Comparison of ENCODE assay signal across 29 cellular contexts in the genomic region with DNA sequence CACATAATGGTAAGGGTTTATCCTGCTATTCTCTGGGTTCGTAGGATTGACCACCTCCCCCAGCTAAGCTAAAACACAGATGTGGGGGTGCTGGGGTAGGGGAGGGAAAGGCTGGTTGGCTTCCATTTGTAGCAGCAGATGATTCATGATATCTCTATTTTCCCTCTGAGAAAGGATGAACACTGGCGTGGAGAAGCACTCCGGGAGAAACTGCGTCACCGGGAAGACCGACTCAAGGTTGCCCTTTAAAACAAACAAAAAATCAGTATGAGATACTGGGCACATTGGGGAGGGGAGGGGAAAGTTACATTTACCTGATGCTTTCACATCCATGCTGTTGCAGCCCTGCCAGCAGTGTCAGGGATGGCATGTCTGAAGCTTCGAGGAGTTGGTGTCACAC. TPM values are rescaled to one million over a fixed set of nuclear protein-coding genes. Genes with fewer than 3 reads are reported as not detected.
DNase-seq lines count a peak whose midpoint lies in the region; ATAC-seq, FAIRE-seq and TF ChIP-seq lines count a peak whose summit lies in the region.
"Had no signal": no experiment of that assay in that cellular context is flagged by ENCODE, and none has a peak within 500 bp of the region (broad histone marks: within the 10 kb centered on the region; RNA-seq: fewer than 3 reads in every experiment).

No MANE protein-coding gene starts in this region.

- no peak overlapping the region for H3K4me3 ChIP-seq in CD8-positive, alpha-beta T cell (ENCODE audit: low read depth, low read length)
- H3K4me3 ChIP-seq in osteoblast (ENCODE audit: insufficient read depth, low read length): no peak overlapping the region
- H3K4me3 ChIP-seq: breast epithelium, gastrocnemius medialis, lower lobe of right lung, ovary, uterus had no signal

- H3K27ac Mint-ChIP-seq in activated CD8-positive, alpha-beta memory T cell treated with anti-CD3 and anti-CD28 coated beads, Interleukin-2, amount 10 ng/mL, durations not matched to agents 7 days and 5 days: peak overlapping the region; percentile 2
- H3K27ac Mint-ChIP-seq in CD8-positive, alpha-beta T cell: peak overlapping the region; percentile 60
- H3K27ac Mint-ChIP-seq in activated naive CD8-positive, alpha-beta T cell treated with anti-CD3 and anti-CD28 coated beads, Interleukin-2, amount 10 ng/mL, durations not matched to agents 7 days and 5 days: peak overlapping the region; percentile 36

- H3K27me3 ChIP-seq in CD8-positive, alpha-beta T cell (ENCODE audit: insufficient read depth, low read length): no peaks in the 10 kb centered on the region
- H3K27me3 ChIP-seq in osteoblast (ENCODE audit: insufficient read depth, low read length): no peaks in the 10 kb centered on the region
- H3K27me3 ChIP-seq: BE2C, breast epithelium, gastrocnemius medialis, ovary, uterus had no signal

- no peak overlapping the region for H2AFZ ChIP-seq in osteoblast (ENCODE audit: low read length)

- H4K20me1 ChIP-seq in osteoblast (ENCODE audit: insufficient read depth, low read length): no peaks in the 10 kb centered on the region

- H3K9me3 ChIP-seq in CD8-positive, alpha-beta T cell (ENCODE audit: low read length): no peaks in the 10 kb centered on the region
- H3K9me3 ChIP-seq in osteoblast (ENCODE audit: low read depth, low read length): no peaks in the 10 kb centered on the region
- H3K9me3 ChIP-seq: BE2C, breast epithelium, Caco-2, gastrocnemius medialis, lower lobe of right lung, ovary, uterus had no signal

- POLR2A ChIA-PET in CD8-positive, alpha-beta T cell (lab: Charles Lee): interaction anchor here (0.8 to 1.0 kb wide), 2 partner anchors 11 to 29 kb away, joined by 4 read pairs; no protein-coding TSS in a partner anchor
- POLR2A ChIA-PET in activated naive CD8-positive, alpha-beta T cell treated with anti-CD3 and anti-CD28 coated beads, Interleukin-2, amount 10 ng/mL, durations not matched to agents 7 days and 5 days (lab: Charles Lee): interaction anchor here (1.4 to 1.6 kb wide), 2 partner anchors 28 to 52 kb away, joined by 4 read pairs; a partner anchor contains a TSS

- TF ChIP-seq CTCF in CD8-positive, alpha-beta T cell (IDR thresholded peaks at IDR 0.05): no peak
- no peak for TF ChIP-seq CTCF in osteoblast (IDR thresholded peaks at IDR 0.05; ENCODE audit: extremely low read depth, low read depth, low read length)

- H3K4me3 Mint-ChIP-seq in activated CD8-positive, alpha-beta memory T cell treated with anti-CD3 and anti-CD28 coated beads, Interleukin-2, amount 10 ng/mL, durations not matched to agents 7 days and 5 days: no peak overlapping the region
- no peak overlapping the region for H3K4me3 Mint-ChIP-seq in CD8-positive, alpha-beta T cell
- H3K4me3 Mint-ChIP-seq in activated naive CD8-positive, alpha-beta T cell treated with anti-CD3 and anti-CD28 coated beads, Interleukin-2, amount 10 ng/mL, durations not matched to agents 7 days and 5 days: no peak overlapping the region
- H3K4me3 Mint-ChIP-seq: activated CD4-positive, alpha-beta memory T cell treated with anti-CD3 and anti-CD28 coated beads, Interleukin-2, amount 10 ng/mL, durations not matched to agents 7 days and 5 days had no signal

- FAIRE-seq in RCC 7860 (lab: Jason Lieb, UNC): no peak
- FAIRE-seq: GM12891, TTC549 had no signal

- CTCF ChIA-PET in activated CD8-positive, alpha-beta memory T cell treated with anti-CD3 and anti-CD28 coated beads, Interleukin-2, amount 10 ng/mL, durations not matched to agents 7 days and 5 days (lab: Charles Lee): no interaction called here
- CTCF ChIA-PET in CD8-positive, alpha-beta T cell (lab: Charles Lee): no interaction called here

- H3K4me2 ChIP-seq in osteoblast (ENCODE audit: insufficient read depth, low read length): no peak overlapping the region

- H3K4me1 Mint-ChIP-seq in activated CD8-positive, alpha-beta memory T cell treated with anti-CD3 and anti-CD28 coated beads, Interleukin-2, amount 10 ng/mL, durations not matched to agents 7 days and 5 days: peaks cover 3% of the 10 kb centered on the region
- H3K4me1 Mint-ChIP-seq in CD8-positive, alpha-beta T cell (ENCODE audit: low read depth): peaks cover 11% of the 10 kb centered on the region
- peaks cover 9% of the 10 kb centered on the region for H3K4me1 Mint-ChIP-seq in activated naive CD8-positive, alpha-beta T cell treated with anti-CD3 and anti-CD28 coated beads, Interleukin-2, amount 10 ng/mL, durations not matched to agents 7 days and 5 days

- no peak for ATAC-seq in activated CD8-positive, alpha-beta memory T cell treated with anti-CD3 and anti-CD28 coated beads, Interleukin-2, amount 10 ng/mL, durations not matched to agents 7 days and 5 days
- ATAC-seq in CD8-positive, alpha-beta T cell: no peak
- no peak for ATAC-seq in activated naive CD8-positive, alpha-beta T cell treated with anti-CD3 and anti-CD28 coated beads, Interleukin-2, amount 10 ng/mL, durations not matched to agents 7 days and 5 days (ENCODE audit: low read depth)
- ATAC-seq: gastrocnemius medialis, lower lobe of right lung had no signal

- no peak for DNase-seq in activated CD8-positive, alpha-beta memory T cell treated with anti-CD3 and anti-CD28 coated beads, Interleukin-2, amount 10 ng/mL, durations not matched to agents 7 days and 5 days
- no peak for DNase-seq in activated CD8-positive, alpha-beta memory T cell treated with anti-CD3 and anti-CD28 coated beads, Interleukin-2, amount 50 U/mL, for 4 hours
- DNase-seq in CD8-positive, alpha-beta T cell: no peak
- no peak for DNase-seq in activated naive CD8-positive, alpha-beta T cell treated with anti-CD3 and anti-CD28 coated beads, Interleukin-2, amount 10 ng/mL, durations not matched to agents 7 days and 5 days
- DNase-seq in osteoblast (ENCODE audit: insufficient read length, low spot score, missing footprints) (peak; percentile 52), SKM-1 treated with dmso at 0.1 percent for 144 hours (lab: John Stamatoyannopoulos, UW; ENCODE audit: unreplicated experiment) (no peak), RCC 7860 (ENCODE audit: low spot score) (no peak)
- DNase-seq in stimulated activated naive CD4-positive, alpha-beta T cell treated with Interleukin-2 at 50 U/mL for 16 hours (lab: John Stamatoyannopoulos, UW): no peak
- DNase-seq: activated CD4-positive, alpha-beta memory T cell treated with anti-CD3 and anti-CD28 coated beads, Interleukin-2, amount 10 ng/mL, durations not matched to agents 7 days and 5 days; activated effector memory CD4-positive, alpha-beta T cell treated with anti-CD3 and anti-CD28 coated beads, Interleukin-2, amount 50 U/mL, for 16 hours; activated T-cell treated with anti-CD3 and anti-CD28 coated beads for 4 hours; anterior cingulate cortex; BE2C; Caco-2; DMS53; gastrocnemius medialis; lower lobe of right lung; NCI-H1048; NCI-H1694; NCI-H446 treated with DMSO at 0.1 percent for 48 hours; NCI-H82; ovary; SIG-M5; stimulated activated naive CD4-positive, alpha-beta T cell; SW 1271; uterus had no signal

- peaks cover 3% of the 10 kb centered on the region for H3K79me2 ChIP-seq in osteoblast (ENCODE audit: insufficient read depth, low read length)

- H3K36me3 ChIP-seq in CD8-positive, alpha-beta T cell (ENCODE audit: insufficient read depth, low read length): peaks cover 45% of the 10 kb centered on the region
- H3K36me3 ChIP-seq in osteoblast (ENCODE audit: insufficient read depth, low read length): peaks cover 28% of the 10 kb centered on the region
- H3K36me3 ChIP-seq: breast epithelium, ovary, uterus had no signal

- H3K4me1 ChIP-seq in CD8-positive, alpha-beta T cell (ENCODE audit: insufficient read depth, low read length): peaks cover 11% of the 10 kb centered on the region
- no peaks in the 10 kb centered on the region for H3K4me1 ChIP-seq in osteoblast (ENCODE audit: insufficient read depth, low read length)
- H3K4me1 ChIP-seq: BE2C, breast epithelium, Caco-2, gastrocnemius medialis, uterus had no signal

- intact Hi-C loops in CD8-positive, alpha-beta T cell (cut with DNase I, micrococcal nuclease): loop anchor here in 1 of 2 experiments (5.0 kb wide), 1 partner anchor 706 kb away; no protein-coding TSS in a partner anchor

- no peaks in the 10 kb centered on the region for H3K9me3 Mint-ChIP-seq in activated CD8-positive, alpha-beta memory T cell treated with anti-CD3 and anti-CD28 coated beads, Interleukin-2, amount 10 ng/mL, durations not matched to agents 7 days and 5 days (ENCODE audit: low read depth)
- H3K9me3 Mint-ChIP-seq in CD8-positive, alpha-beta T cell: no peaks in the 10 kb centered on the region
- no peaks in the 10 kb centered on the region for H3K9me3 Mint-ChIP-seq in activated naive CD8-positive, alpha-beta T cell treated with anti-CD3 and anti-CD28 coated beads, Interleukin-2, amount 10 ng/mL, durations not matched to agents 7 days and 5 days
- H3K9me3 Mint-ChIP-seq: activated CD4-positive, alpha-beta memory T cell treated with anti-CD3 and anti-CD28 coated beads, Interleukin-2, amount 10 ng/mL, durations not matched to agents 7 days and 5 days had no signal

- H3K27ac ChIP-seq in CD8-positive, alpha-beta T cell (ENCODE audit: low read depth, low read length): no peak overlapping the region
- no peak overlapping the region for H3K27ac ChIP-seq in osteoblast (ENCODE audit: low read depth, low read length)
- H3K27ac ChIP-seq: breast epithelium, gastrocnemius medialis, lower lobe of right lung, ovary, uterus had no signal

- H3K27me3 Mint-ChIP-seq in activated CD8-positive, alpha-beta memory T cell treated with anti-CD3 and anti-CD28 coated beads, Interleukin-2, amount 10 ng/mL, durations not matched to agents 7 days and 5 days: no peaks in the 10 kb centered on the region
- H3K27me3 Mint-ChIP-seq in CD8-positive, alpha-beta T cell (ENCODE audit: low read depth): no peaks in the 10 kb centered on the region
- no peaks in the 10 kb centered on the region for H3K27me3 Mint-ChIP-seq in activated naive CD8-positive, alpha-beta T cell treated with anti-CD3 and anti-CD28 coated beads, Interleukin-2, amount 10 ng/mL, durations not matched to agents 7 days and 5 days
- H3K27me3 Mint-ChIP-seq: activated CD4-positive, alpha-beta memory T cell treated with anti-CD3 and anti-CD28 coated beads, Interleukin-2, amount 10 ng/mL, durations not matched to agents 7 days and 5 days had no signal

- peaks cover 74% of the 10 kb centered on the region for H3K36me3 Mint-ChIP-seq in activated CD8-positive, alpha-beta memory T cell treated with anti-CD3 and anti-CD28 coated beads, Interleukin-2, amount 10 ng/mL, durations not matched to agents 7 days and 5 days
- peaks cover 86% of the 10 kb centered on the region for H3K36me3 Mint-ChIP-seq in CD8-positive, alpha-beta T cell
- H3K36me3 Mint-ChIP-seq in activated naive CD8-positive, alpha-beta T cell treated with anti-CD3 and anti-CD28 coated beads, Interleukin-2, amount 10 ng/mL, durations not matched to agents 7 days and 5 days: peaks cover 55% of the 10 kb centered on the region

RNA-seq across cellular contexts. Expression of a gene that starts 28.2 kb away (rescaled TPM):
- total RNA-seq in activated CD8-positive, alpha-beta memory T cell treated with anti-CD3 and anti-CD28 coated beads, Interleukin-2, amount 10 ng/mL, durations not matched to agents 7 days and 5 days: 10 to 100 TPM; 57.6 to 71.2 TPM
- 10 to 100 TPM; 58.8 to 60.4 TPM for total RNA-seq in CD8-positive, alpha-beta T cell
- 10 to 100 TPM; 68.3 to 70.5 TPM for total RNA-seq in activated naive CD8-positive, alpha-beta T cell treated with anti-CD3 and anti-CD28 coated beads, Interleukin-2, amount 10 ng/mL, durations not matched to agents 7 days and 5 days
- 30.0 and 30.1 TPM in 2 replicates for total RNA-seq in osteoblast

Comparison
In these comparisons a context has a peak if more than half of its experiments do, and no peak if none do; other contexts are left out.
1. H3K27ac Mint-ChIP-seq: peak in every context shown above with its lines; median percentile 60 in CD8-positive, alpha-beta T cell; 36 in activated naive CD8-positive, alpha-beta T cell treated with anti-CD3 and anti-CD28 coated beads, Interleukin-2, amount 10 ng/mL, durations not matched to agents 7 days and 5 days; 2 in activated CD8-positive, alpha-beta memory T cell treated with anti-CD3 and anti-CD28 coated beads, Interleukin-2, amount 10 ng/mL, durations not matched to agents 7 days and 5 days.